In the genomic region with DNA sequence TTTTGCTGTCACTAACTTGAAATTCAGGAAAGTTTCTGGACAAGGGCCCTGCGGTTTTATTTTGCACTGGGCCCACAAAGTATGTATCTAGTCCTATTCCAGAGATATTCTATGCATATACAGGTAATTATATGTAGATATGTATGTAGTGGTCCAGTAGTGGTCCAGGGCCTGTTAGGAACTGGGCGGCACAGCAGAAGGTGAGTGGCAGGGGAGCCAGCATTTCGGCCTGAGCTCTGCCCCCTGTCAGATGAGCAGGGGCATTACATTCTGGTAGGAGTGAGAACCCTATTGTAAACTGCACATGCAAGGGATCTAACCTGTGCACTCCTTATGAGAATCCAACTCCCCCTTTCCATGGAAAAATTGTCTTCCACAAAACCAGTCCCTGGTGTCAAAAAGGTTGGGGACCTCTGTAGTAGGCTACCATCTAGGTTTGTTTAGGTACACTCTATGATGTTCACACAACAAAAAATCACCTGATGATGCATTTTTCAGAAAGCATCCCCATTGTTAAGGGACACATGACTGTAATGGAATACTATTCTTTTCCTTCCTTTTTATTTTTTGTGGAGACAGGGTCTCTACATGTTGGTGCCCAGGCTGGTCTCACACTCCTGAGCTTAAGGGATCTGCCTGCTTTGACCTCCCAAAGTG, we compare ENCODE assay signal across 8 cellular contexts. TPM values are rescaled to one million over a fixed set of nuclear protein-coding genes. Genes with fewer than 3 reads are reported as not detected.
DNase-seq lines count a peak whose midpoint lies in the region; ATAC-seq and TF ChIP-seq lines count a peak whose summit lies in the region.

No MANE protein-coding gene starts in this region.

- H2AFZ ChIP-seq in osteoblast (ENCODE audit: low read length): no peak overlapping the region

- no peaks in the 10 kb centered on the region for H3K27me3 ChIP-seq in osteoblast (ENCODE audit: insufficient read depth, low read length)

- H3K4me2 ChIP-seq in osteoblast (ENCODE audit: insufficient read depth, low read length): peak overlapping the region; percentile 8

- no peaks in the 10 kb centered on the region for H3K27me3 Mint-ChIP-seq in activated CD4-positive, alpha-beta T cell treated with anti-CD3 and anti-CD28 coated beads, Interleukin-2, amount 10 ng/mL, durations not matched to agents 24 days and 14 days
- no peaks in the 10 kb centered on the region for H3K27me3 Mint-ChIP-seq in brain

- H3K4me1 Mint-ChIP-seq in activated CD4-positive, alpha-beta T cell treated with anti-CD3 and anti-CD28 coated beads, Interleukin-2, amount 10 ng/mL, durations not matched to agents 24 days and 14 days: peaks cover 35% of the 10 kb centered on the region
- H3K4me1 Mint-ChIP-seq in brain: peaks cover 37% of the 10 kb centered on the region

- H3K36me3 Mint-ChIP-seq in activated CD4-positive, alpha-beta T cell treated with anti-CD3 and anti-CD28 coated beads, Interleukin-2, amount 10 ng/mL, durations not matched to agents 24 days and 14 days (ENCODE audit: low read depth): peaks cover 18% of the 10 kb centered on the region
- H3K36me3 Mint-ChIP-seq in brain: peaks cover 12% of the 10 kb centered on the region

- DNase-seq in activated CD4-positive, alpha-beta T cell treated with anti-CD3 and anti-CD28 coated beads, Interleukin-2, amount 10 ng/mL, durations not matched to agents 24 days and 14 days: peak; percentile 71
- DNase-seq in activated CD4-positive, alpha-beta T cell treated with anti-CD3 and anti-CD28 coated beads, Interleukin-2, amount 50 U/mL, for 1 hour: no peak
- DNase-seq in NB4 (ENCODE audit: low read depth): peak; percentile 67
- no peak for DNase-seq in osteoblast (ENCODE audit: insufficient read length, low spot score, missing footprints)
- no peak for DNase-seq in NCI-H1930 (lab: John Stamatoyannopoulos, UW)
- DNase-seq in NCI-H446 treated with DMSO at 0.1 percent for 48 hours (lab: John Stamatoyannopoulos, UW): no peak

- peaks cover under 1% of the 10 kb centered on the region for H3K36me3 ChIP-seq in osteoblast (ENCODE audit: insufficient read depth, low read length)

- H3K4me3 ChIP-seq in NB4 (ENCODE audit: low read depth, low read length) (peak overlapping the region; percentile 52), osteoblast (ENCODE audit: insufficient read depth, low read length) (no peak overlapping the region)

- intact Hi-C loops in activated CD4-positive, alpha-beta T cell treated with anti-CD3 and anti-CD28 coated beads, Interleukin-2, amount 10 ng/mL, durations not matched to agents 24 days and 14 days (cut with micrococcal nuclease): no loop called here

- no peak overlapping the region for H3K27ac ChIP-seq in osteoblast (ENCODE audit: low read depth, low read length)

- H3K79me2 ChIP-seq in osteoblast (ENCODE audit: insufficient read depth, low read length): peaks cover 67% of the 10 kb centered on the region

- TF ChIP-seq POLR2A in NB4 (IDR thresholded peaks at IDR 0.05; ENCODE audit: extremely low read depth, insufficient read length): no peak

- H3K9me3 Mint-ChIP-seq in activated CD4-positive, alpha-beta T cell treated with anti-CD3 and anti-CD28 coated beads, Interleukin-2, amount 10 ng/mL, durations not matched to agents 24 days and 14 days: no peaks in the 10 kb centered on the region
- H3K9me3 Mint-ChIP-seq in brain: no peaks in the 10 kb centered on the region

- peak overlapping the region; percentile 12 for H3K27ac Mint-ChIP-seq in activated CD4-positive, alpha-beta T cell treated with anti-CD3 and anti-CD28 coated beads, Interleukin-2, amount 10 ng/mL, durations not matched to agents 24 days and 14 days
- H3K27ac Mint-ChIP-seq in brain: peak overlapping the region in 2 of 5 experiments; percentile 56 to 61

- no peaks in the 10 kb centered on the region for H3K9me3 ChIP-seq in osteoblast (ENCODE audit: low read depth, low read length)

- no peak overlapping the region for H3K4me3 Mint-ChIP-seq in activated CD4-positive, alpha-beta T cell treated with anti-CD3 and anti-CD28 coated beads, Interleukin-2, amount 10 ng/mL, durations not matched to agents 24 days and 14 days
- H3K4me3 Mint-ChIP-seq in brain: peak overlapping the region in 1 of 5 experiments; percentile 88

- ATAC-seq in HG03097 (IDR thresholded peaks at IDR 0.05; ENCODE audit: low FRiP score, unreplicated experiment): no peak

- H3K4me1 ChIP-seq in osteoblast (ENCODE audit: insufficient read depth, low read length): peaks cover 17% of the 10 kb centered on the region

- H4K20me1 ChIP-seq in osteoblast (ENCODE audit: insufficient read depth, low read length): peaks cover 20% of the 10 kb centered on the region

- peak; percentile 58 for TF ChIP-seq CTCF in NB4 (IDR thresholded peaks at IDR 0.05; ENCODE audit: low read depth, low read length)
- peak; percentile 16 to 19 for TF ChIP-seq CTCF in brain (conservative IDR thresholded peaks at IDR 0.05)
- TF ChIP-seq CTCF in osteoblast (IDR thresholded peaks at IDR 0.05; ENCODE audit: extremely low read depth, low read depth, low read length): peak; percentile 44

RNA-seq across cellular contexts. Expression of a gene that starts 2.8 kb away (rescaled TPM):
- total RNA-seq in activated CD4-positive, alpha-beta T cell treated with anti-CD3 and anti-CD28 coated beads, Interleukin-2, amount 10 ng/mL, durations not matched to agents 24 days and 14 days: 78.1 and 82.7 TPM in 2 replicates
- polyA plus RNA-seq in brain (ENCODE audit: insufficient read depth, low read depth, low replicate concordance): 19.9 TPM
- 36.5 and 37.6 TPM in 2 replicates for total RNA-seq in osteoblast

Comparison
In these comparisons a context has a peak if more than half of its experiments do, and no peak if none do; other contexts are left out.
1. DNase-seq: peak in activated CD4-positive, alpha-beta T cell treated with anti-CD3 and anti-CD28 coated beads, Interleukin-2, amount 10 ng/mL, durations not matched to agents 24 days and 14 days (single experiment) and NB4 (single experiment); none in activated CD4-positive, alpha-beta T cell treated with anti-CD3 and anti-CD28 coated beads, Interleukin-2, amount 50 U/mL, for 1 hour (single experiment), osteoblast (single experiment), NCI-H1930 (0 of 2) and NCI-H446 treated with DMSO at 0.1 percent for 48 hours (single experiment).
2. Peak in every context shown above with its lines, with median percentiles within 50 percentile points of each other: CTCF ChIP-seq.